14 cellular contexts compared by ENCODE assay signal in the genomic region with DNA sequence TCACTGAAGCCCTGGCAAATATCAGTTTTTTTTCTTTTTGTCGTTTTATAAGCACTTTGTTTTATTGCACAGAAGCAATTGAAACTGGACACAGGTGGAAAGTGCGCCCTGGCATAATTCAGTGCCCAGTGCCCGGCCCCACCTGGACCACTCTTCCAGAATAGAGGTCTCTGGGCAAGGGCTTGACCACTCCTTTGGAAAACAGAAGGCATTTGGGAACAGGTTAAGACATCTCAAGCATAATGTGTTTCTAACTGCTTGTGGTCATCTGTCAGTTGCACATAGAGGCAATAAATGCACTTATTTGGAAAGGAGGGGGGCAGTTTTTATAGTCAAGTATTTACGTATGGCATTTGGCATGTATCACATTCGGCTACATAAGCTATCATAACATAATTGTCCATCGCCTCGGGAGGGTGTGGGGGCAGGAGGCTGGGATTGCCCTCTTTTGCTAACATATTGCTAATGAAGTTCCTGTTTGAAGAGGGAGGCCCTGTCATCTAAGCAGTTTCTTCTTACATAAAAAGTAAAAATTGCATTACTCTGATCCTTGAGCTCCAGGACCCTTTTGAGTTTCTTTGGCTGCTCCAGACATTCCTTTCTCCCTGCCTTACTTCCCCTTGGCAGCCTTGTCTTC. TPM values are rescaled to one million over a fixed set of nuclear protein-coding genes. Genes with fewer than 3 reads are reported as not detected.
A peak's percentile ranks its signal among the peaks of the same experiment; 100 is the strongest.
DNase-seq lines count a peak whose midpoint lies in the region; ATAC-seq and TF ChIP-seq lines count a peak whose summit lies in the region.
"Had no signal": no experiment of that assay in that cellular context is flagged by ENCODE, and none has a peak within 500 bp of the region (broad histone marks: within the 10 kb centered on the region; RNA-seq: fewer than 3 reads in every experiment).

No MANE protein-coding gene starts in this region.

- no peaks in the 10 kb centered on the region for H3K27me3 ChIP-seq in transverse colon

- POLR2A ChIA-PET in activated CD8-positive, alpha-beta T cell treated with anti-CD3 and anti-CD28 coated beads for 36 hours (lab: Charles Lee) = interaction anchor here (0.6 to 23.7 kb wide), 12 partner anchors 12 to 320 kb away, joined by 3 to 850 read pairs (median 19); a partner anchor contains a TSS

- peak overlapping the region; percentile 25 for H3K4me3 Mint-ChIP-seq in activated naive CD4-positive, alpha-beta T cell treated with anti-CD3 and anti-CD28 coated beads, Interleukin-2, amount 10 ng/mL, durations not matched to agents 7 days and 5 days
- peak overlapping the region; percentile 76 for H3K4me3 Mint-ChIP-seq in activated CD8-positive, alpha-beta T cell treated with anti-CD3 and anti-CD28 coated beads for 36 hours

- no peak for TF ChIP-seq EP300 in transverse colon (IDR thresholded peaks at IDR 0.05; ENCODE audit: low read depth)

- no peak for ATAC-seq in activated CD8-positive, alpha-beta T cell treated with anti-CD3 and anti-CD28 coated beads for 36 hours
- no peak for ATAC-seq in HG02623 (IDR thresholded peaks at IDR 0.05; ENCODE audit: unreplicated experiment)

- peaks cover 0 to 8% (median 0%) of the 10 kb centered on the region in 4 donors for H3K4me1 ChIP-seq in transverse colon

- peaks cover 24% of the 10 kb centered on the region for H3K9me3 Mint-ChIP-seq in activated naive CD4-positive, alpha-beta T cell treated with anti-CD3 and anti-CD28 coated beads, Interleukin-2, amount 10 ng/mL, durations not matched to agents 7 days and 5 days
- peaks cover 28% of the 10 kb centered on the region for H3K9me3 Mint-ChIP-seq in activated CD8-positive, alpha-beta T cell treated with anti-CD3 and anti-CD28 coated beads for 36 hours

- 76 to 82% methylated on average over 6 to 7 of the region's 7 CpGs for WGBS in transverse colon (ENCODE audit: low coverage in 1 of 2), 2 donors

- peak overlapping the region; percentile 96 for H3K27ac Mint-ChIP-seq in activated naive CD4-positive, alpha-beta T cell treated with anti-CD3 and anti-CD28 coated beads, Interleukin-2, amount 10 ng/mL, durations not matched to agents 7 days and 5 days
- H3K27ac Mint-ChIP-seq in activated CD8-positive, alpha-beta T cell treated with anti-CD3 and anti-CD28 coated beads for 36 hours = peak overlapping the region; percentile 100

- H3K36me3 ChIP-seq in transverse colon = no peaks in the 10 kb centered on the region

- peaks cover 27% of the 10 kb centered on the region for H3K36me3 Mint-ChIP-seq in activated naive CD4-positive, alpha-beta T cell treated with anti-CD3 and anti-CD28 coated beads, Interleukin-2, amount 10 ng/mL, durations not matched to agents 7 days and 5 days
- peaks cover 31% of the 10 kb centered on the region for H3K36me3 Mint-ChIP-seq in activated CD8-positive, alpha-beta T cell treated with anti-CD3 and anti-CD28 coated beads for 36 hours (ENCODE audit: low read depth)

- peaks cover 16 to 21% of the 10 kb centered on the region in 2 donors for H3K9me3 ChIP-seq in transverse colon

- CTCF ChIA-PET in activated naive CD4-positive, alpha-beta T cell treated with anti-CD3 and anti-CD28 coated beads, Interleukin-2, amount 10 ng/mL, durations not matched to agents 7 days and 5 days (lab: Charles Lee) = interaction anchor here (1.1 to 6.4 kb wide), 12 partner anchors 8 to 314 kb away, joined by 4 to 80 read pairs (median 26); a partner anchor contains a TSS
- CTCF ChIA-PET in activated CD8-positive, alpha-beta T cell treated with anti-CD3 and anti-CD28 coated beads for 36 hours (lab: Charles Lee) = interaction anchor here (0.6 to 7.0 kb wide), 17 partner anchors 8 to 320 kb away, joined by 3 to 114 read pairs (median 9); a partner anchor contains a TSS

- H3K4me1 Mint-ChIP-seq in activated naive CD4-positive, alpha-beta T cell treated with anti-CD3 and anti-CD28 coated beads, Interleukin-2, amount 10 ng/mL, durations not matched to agents 7 days and 5 days = peaks cover 48% of the 10 kb centered on the region
- peaks cover 61% of the 10 kb centered on the region for H3K4me1 Mint-ChIP-seq in activated CD8-positive, alpha-beta T cell treated with anti-CD3 and anti-CD28 coated beads for 36 hours (ENCODE audit: low read depth)

- TF ChIP-seq POLR2A in transverse colon (IDR thresholded peaks at IDR 0.05) = no peak

- H3K27ac ChIP-seq in epithelial cell of prostate (peak overlapping the region; percentile 36), transverse colon (peak overlapping the region in 3 of 4 donors; percentile 3 to 43 (median 31))

- intact Hi-C loops in activated CD8-positive, alpha-beta T cell treated with anti-CD3 and anti-CD28 coated beads for 36 hours (cut with micrococcal nuclease) = loop anchor here (2.0 kb wide), 2 partner anchors 29 to 321 kb away; a partner anchor contains a TSS
- intact Hi-C loops in transverse colon (cut with DNase I; ENCODE audit: low total_unique reads) = no loop called here

- DNase-seq in activated naive CD4-positive, alpha-beta T cell treated with anti-CD3 and anti-CD28 coated beads, Interleukin-2, amount 10 ng/mL, durations not matched to agents 7 days and 5 days = no peak
- no peak for DNase-seq in activated naive CD4-positive, alpha-beta T cell treated with Interleukin-2 at 50 U/mL for 16 hours
- DNase-seq in activated CD8-positive, alpha-beta T cell treated with anti-CD3 and anti-CD28 coated beads for 36 hours = no peak
- DNase-seq in epithelial cell of prostate (ENCODE audit: low read depth, low spot score) (no peak), transverse colon (no peak), ACHN (no peak), SKM-1 (lab: John Stamatoyannopoulos, UW; ENCODE audit: unreplicated experiment) (no peak)
- DNase-seq: NCI-H1105, NCI-H345 had no signal

- H3K27me3 Mint-ChIP-seq in activated naive CD4-positive, alpha-beta T cell treated with anti-CD3 and anti-CD28 coated beads, Interleukin-2, amount 10 ng/mL, durations not matched to agents 7 days and 5 days = no peaks in the 10 kb centered on the region
- H3K27me3 Mint-ChIP-seq in activated CD8-positive, alpha-beta T cell treated with anti-CD3 and anti-CD28 coated beads for 36 hours = no peaks in the 10 kb centered on the region

- H3K4me3 ChIP-seq in transverse colon = no peak overlapping the region
- H3K4me3 ChIP-seq: smooth muscle cell had no signal

- in situ Hi-C loops in transverse colon (cut with MboI; ENCODE audit: low pct_ligation_motif_present in 1 of 4, low pct_unique_long_range_greater_than_20kb in 1 of 4, low sequenced_read_pairs in 3 of 4) (loop anchor here (5.0 to 10.0 kb wide), 5 partner anchors 75 to 385 kb away; a partner anchor contains a TSS), ACHN (cut with HindIII; ENCODE audit: low pct_ligation_motif_present, low pct_unique_long_range_greater_than_20kb, low sequenced_read_pairs) (no loop called here)

- no peak for TF ChIP-seq CTCF in activated CD8-positive, alpha-beta T cell treated with anti-CD3 and anti-CD28 coated beads for 36 hours (IDR thresholded peaks at IDR 0.05)
- no peak for TF ChIP-seq CTCF in transverse colon (IDR thresholded peaks at IDR 0.05)

RNA-seq across cellular contexts. Expression of a gene that starts 14.7 kb away (rescaled TPM):
- total RNA-seq in activated CD8-positive, alpha-beta T cell treated with anti-CD3 and anti-CD28 coated beads for 36 hours = 100 to 1,000 TPM; 217 to 220 TPM
- total RNA-seq in transverse colon = 1 to 10 TPM in 3 of 4 donors, not detected in 1; 5.0 to 8.7 (median 6.3) TPM
- total RNA-seq: endothelial cell of umbilical vein, H4, kidney epithelial cell, smooth muscle cell had no signal

Comparison
In these comparisons a context has a peak if more than half of its experiments do, and no peak if none do; other contexts are left out.
1. RNA of a gene that starts 14.7 kb away (total RNA-seq): 217 to 220 TPM in activated CD8-positive, alpha-beta T cell treated with anti-CD3 and anti-CD28 coated beads for 36 hours; 5.0 to 8.7 TPM in transverse colon; every median in the first group is over 10 times any median in the second.